In genomic region chrX:8849462-8849861, GRCh38 we compare ENCODE assay signal across 16 cellular contexts. TPM values are rescaled to one million over a fixed set of nuclear protein-coding genes. Genes with fewer than 3 reads are reported as not detected.
DNase-seq lines count a peak whose midpoint lies in the region; ATAC-seq and TF ChIP-seq lines count a peak whose summit lies in the region.
"Had no signal": no experiment of that assay in that cellular context is flagged by ENCODE, and none has a peak within 500 bp of the region (broad histone marks: within the 10 kb centered on the region; RNA-seq: fewer than 3 reads in every experiment).

No MANE protein-coding gene starts in this region.

- 30% methylated on average over 2 of the region's 2 CpGs for WGBS in mesenchymal stem cell

- peaks cover 31% of the 10 kb centered on the region for H3K4me1 ChIP-seq in Caco-2
- peaks cover 6% of the 10 kb centered on the region for H3K4me1 ChIP-seq in mesenchymal stem cell (ENCODE audit: control insufficient read depth, insufficient read depth, low read depth, low read length)

- intact Hi-C loops in Caco-2 (cut with micrococcal nuclease; ENCODE audit: unreplicated experiment): loop anchor here (10.0 kb wide), 1 partner anchor 615 kb away; the partner anchor contains the start of gene TBL1X
- intact Hi-C loops in sciatic nerve (cut with DNase I): no loop called here

- POLR2A ChIA-PET in Caco-2 (lab: Charles Lee): no interaction called here

- H3K4me2 ChIP-seq in mesenchymal stem cell (ENCODE audit: low read length, poor library complexity, severe bottlenecking): no peak overlapping the region

- H2BK15ac ChIP-seq in mesenchymal stem cell (ENCODE audit: low read depth, poor library complexity, severe bottlenecking): no peak overlapping the region

- BruUV-seq in Caco-2 (replicated peaks; lab: Mats Ljungman, UMichigan): no TSS peak

- H3K27me3 ChIP-seq in Caco-2 (replicated peaks; ENCODE audit: control insufficient read depth, insufficient read depth, low read length): no peaks in the 10 kb centered on the region
- H3K27me3 ChIP-seq in mesenchymal stem cell (ENCODE audit: control insufficient read depth in 1 of 2, insufficient read depth in 1 of 2, low read length in 2 of 2): no peaks in the 10 kb centered on the region

- no peak overlapping the region for H3K4ac ChIP-seq in mesenchymal stem cell (ENCODE audit: low read depth in 1 of 2, low read length in 2 of 2)

- no peaks in the 10 kb centered on the region for H3K27me3 Mint-ChIP-seq in Caco-2 (ENCODE audit: insufficient read depth, unreplicated experiment)

- no peak overlapping the region for H2BK120ac ChIP-seq in mesenchymal stem cell (ENCODE audit: low read depth, low read length)

- H3K14ac ChIP-seq in mesenchymal stem cell (ENCODE audit: low read length in 2 of 2): no peak overlapping the region

- no peak overlapping the region for H3K4me3 Mint-ChIP-seq in Caco-2 (ENCODE audit: unreplicated experiment)

- peak overlapping the region; percentile 73 for H2BK5ac ChIP-seq in mesenchymal stem cell (ENCODE audit: low read depth, low read length, poor library complexity, severe bottlenecking)

- no peak overlapping the region for H2AK5ac ChIP-seq in mesenchymal stem cell (ENCODE audit: low read length, severe bottlenecking)

- no peak overlapping the region for H3K23ac ChIP-seq in mesenchymal stem cell (ENCODE audit: low read length in 2 of 2)

- no peak overlapping the region for H4K91ac ChIP-seq in mesenchymal stem cell (ENCODE audit: low read length)

- H3K9me3 ChIP-seq in Caco-2: no peaks in the 10 kb centered on the region
- no peaks in the 10 kb centered on the region for H3K9me3 ChIP-seq in mesenchymal stem cell (ENCODE audit: control insufficient read depth, low read length)

- no peaks in the 10 kb centered on the region for H3K9me3 Mint-ChIP-seq in Caco-2 (ENCODE audit: unreplicated experiment)

- peak; percentile 38 to 43 for DNase-seq in Caco-2
- DNase-seq in M059J (ENCODE audit: low read depth): peak; percentile 30
- peak; percentile 28 for DNase-seq in fibroblast of mammary gland (ENCODE audit: low read depth)
- no peak for DNase-seq in mesenchymal stem cell
- DNase-seq in activated CD4-positive, CD25-positive, alpha-beta regulatory T cell (lab: John Stamatoyannopoulos, UW): no peak
- DNase-seq in sciatic nerve (ENCODE audit: low spot score): no peak
- DNase-seq: C1 segment of cervical spinal cord, DMS 273 treated with DMSO at 0.1 percent for 48 hours, GF-D8, GOT3, NCI-H146, NCI-H2081, SIG-M5 had no signal

- H3K27ac Mint-ChIP-seq in Caco-2 (ENCODE audit: unreplicated experiment): no peak overlapping the region

- no peak overlapping the region for H3K18ac ChIP-seq in mesenchymal stem cell (ENCODE audit: low read depth in 1 of 2, low read length in 2 of 2)

- H4K8ac ChIP-seq in mesenchymal stem cell (ENCODE audit: low read length): no peak overlapping the region

- no peak for TF ChIP-seq CTCF in Caco-2 (IDR thresholded peaks at IDR 0.05; ENCODE audit: insufficient read depth in 1 of 2, low read depth in 1 of 2, low read length in 1 of 2, severe bottlenecking in 1 of 2, unreplicated experiment in 1 of 2)
- no peak for TF ChIP-seq CTCF in fibroblast of mammary gland (conservative IDR thresholded peaks at IDR 0.05; ENCODE audit: control insufficient read depth, insufficient read depth, low read depth, low read length)

- H3K4me3 ChIP-seq in Caco-2 (ENCODE audit: low read depth, low read length) (no peak overlapping the region), fibroblast of mammary gland (ENCODE audit: control insufficient read depth, low read depth, low read length) (no peak overlapping the region), mesenchymal stem cell (ENCODE audit: insufficient read depth in 1 of 2, low read depth in 1 of 2, low read length in 2 of 2) (no peak overlapping the region)

- ATAC-seq in GM18907 (IDR thresholded peaks at IDR 0.05; ENCODE audit: unreplicated experiment) (no peak), HG03159 (IDR thresholded peaks at IDR 0.05; ENCODE audit: unreplicated experiment) (no peak), sciatic nerve (no peak)

- H3K36me3 Mint-ChIP-seq in Caco-2 (ENCODE audit: insufficient read depth, unreplicated experiment): peaks cover 16% of the 10 kb centered on the region

- H3K27ac ChIP-seq in mesenchymal stem cell (ENCODE audit: low read length, poor library complexity, severe bottlenecking): peak overlapping the region; percentile 80

- H3K36me3 ChIP-seq in Caco-2 (ENCODE audit: control insufficient read depth, insufficient read depth, low read length) (no peaks in the 10 kb centered on the region), mesenchymal stem cell (ENCODE audit: control insufficient read depth in 1 of 2, insufficient read depth in 2 of 2, low read depth in 1 of 2, low read length in 2 of 2) (no peaks in the 10 kb centered on the region)

- no peak overlapping the region for H2AFZ ChIP-seq in mesenchymal stem cell (ENCODE audit: low read depth, low read length)

- no peaks in the 10 kb centered on the region for H3K79me1 ChIP-seq in mesenchymal stem cell (replicated peaks; ENCODE audit: low read length, poor library complexity, severe bottlenecking)

- no peak overlapping the region for H3K9ac ChIP-seq in mesenchymal stem cell (ENCODE audit: low read length)

- H3K4me1 Mint-ChIP-seq in Caco-2 (ENCODE audit: low read depth, unreplicated experiment): peaks cover 20% of the 10 kb centered on the region

- H2BK12ac ChIP-seq in mesenchymal stem cell (ENCODE audit: low read length in 2 of 2): no peak overlapping the region

- CTCF ChIA-PET in Caco-2 (lab: Charles Lee): no interaction called here

RNA-seq across cellular contexts. Expression of gene FAM9A, which starts 48.3 kb away (rescaled TPM):
- total RNA-seq in Caco-2 (2022) (not detected in 2 replicates), sciatic nerve (not detected)
- not detected in 2 replicates for total RNA-seq in M059J (2014; rRNA removed; shearing (Covaris generic))
- not detected for polyA plus RNA-seq in mesenchymal stem cell (2013, experiment 1 of 2)
- not detected for polyA plus RNA-seq in mesenchymal stem cell (2013, experiment 2 of 2)
- total RNA-seq: Daoy had no signal

Comparison
In these comparisons a context has a peak if more than half of its experiments do, and no peak if none do; other contexts are left out.
1. DNase-seq: peak in Caco-2 (2 of 2), M059J (single experiment) and fibroblast of mammary gland (single experiment); none in mesenchymal stem cell (single experiment), activated CD4-positive, CD25-positive, alpha-beta regulatory T cell (0 of 4) and sciatic nerve (single experiment).